In genomic region chr22:38609371-38609770, GRCh38 we compare ENCODE assay signal across 22 cellular contexts. TPM values are rescaled to one million over a fixed set of nuclear protein-coding genes. Genes with fewer than 3 reads are reported as not detected.
"Had no signal": no experiment of that assay in that cellular context is flagged by ENCODE, and none has a peak within 500 bp of the region (broad histone marks: within the 10 kb centered on the region; RNA-seq: fewer than 3 reads in every experiment).

No MANE protein-coding gene starts in this region.

- H3K4me1 Mint-ChIP-seq: naive thymus-derived CD4-positive, alpha-beta T cell; stimulated activated naive B cell treated with anti-CD40 and anti-IgM and Interleukin-4, amounts not matched to agents 10 μg/mL and 1 μg/mL and 100 μg/mL, for 72 hours had no signal

- ATAC-seq: activated CD8-positive, alpha-beta T cell treated with anti-CD3 and anti-CD28 coated beads for 36 hours; body of pancreas; naive thymus-derived CD4-positive, alpha-beta T cell; pancreas; stimulated activated naive B cell treated with anti-CD40 and anti-IgM and Interleukin-4, amounts not matched to agents 10 μg/mL and 1 μg/mL and 100 μg/mL, for 72 hours had no signal

- H3K36me3 ChIP-seq: left ventricle myocardium inferior, pancreas, sigmoid colon, spleen, thyroid gland had no signal

- H3K4me1 ChIP-seq: body of pancreas, pancreas, spleen, thyroid gland had no signal

- H3K27ac Mint-ChIP-seq: activated CD8-positive, alpha-beta T cell treated with anti-CD3 and anti-CD28 coated beads for 36 hours; activated naive CD4-positive, alpha-beta T cell treated with anti-CD3 and anti-CD28 coated beads for 36 hours; activated T-helper 2 cell treated with anti-CD3 and anti-CD28 coated beads, Interferon-gamma antibody, Interleukin-2, Interleukin-4, amounts not matched to agents 10 μg/mL and 5 μg/mL and 100 μg/mL, durations not matched to agents 14 hours and 24 hours and 36 hours; stimulated activated naive B cell treated with anti-CD40 and anti-IgM and Interleukin-4, amounts not matched to agents 10 μg/mL and 1 μg/mL and 100 μg/mL, for 72 hours had no signal

- H3K9me3 Mint-ChIP-seq: activated CD8-positive, alpha-beta T cell treated with anti-CD3 and anti-CD28 coated beads for 36 hours; activated naive CD4-positive, alpha-beta T cell treated with anti-CD3 and anti-CD28 coated beads for 36 hours; activated T-helper 2 cell treated with anti-CD3 and anti-CD28 coated beads, Interferon-gamma antibody, Interleukin-2, Interleukin-4, amounts not matched to agents 10 μg/mL and 5 μg/mL and 100 μg/mL, durations not matched to agents 14 hours and 24 hours and 36 hours; naive thymus-derived CD4-positive, alpha-beta T cell had no signal

- H3K4me3 Mint-ChIP-seq: activated CD8-positive, alpha-beta T cell treated with anti-CD3 and anti-CD28 coated beads for 36 hours; activated naive CD4-positive, alpha-beta T cell treated with anti-CD3 and anti-CD28 coated beads for 36 hours; naive thymus-derived CD4-positive, alpha-beta T cell; stimulated activated naive B cell treated with anti-CD40 and anti-IgM and Interleukin-4, amounts not matched to agents 10 μg/mL and 1 μg/mL and 100 μg/mL, for 72 hours had no signal

- H3K27ac ChIP-seq: body of pancreas, coronary artery, left ventricle myocardium inferior, pancreas, sigmoid colon, spleen, thyroid gland had no signal

- H3K27me3 ChIP-seq: body of pancreas, pancreas, sigmoid colon, thyroid gland had no signal

- H3K9me3 ChIP-seq: body of pancreas, left ventricle myocardium inferior, pancreas, sigmoid colon, spleen, thyroid gland had no signal

- H3K4me3 ChIP-seq: body of pancreas, coronary artery, left ventricle myocardium inferior, pancreas, sigmoid colon, spleen, thyroid gland had no signal

- H3K36me3 Mint-ChIP-seq: naive thymus-derived CD4-positive, alpha-beta T cell; stimulated activated naive B cell treated with anti-CD40 and anti-IgM and Interleukin-4, amounts not matched to agents 10 μg/mL and 1 μg/mL and 100 μg/mL, for 72 hours had no signal

- DNase-seq: activated CD4-positive, alpha-beta T cell treated with anti-CD3 and anti-CD28 coated beads for 48 hours; activated CD4-positive, CD25-positive, alpha-beta regulatory T cell; activated CD8-positive, alpha-beta T cell treated with anti-CD3 and anti-CD28 coated beads for 36 hours; activated naive CD4-positive, alpha-beta T cell treated with anti-CD3 and anti-CD28 coated beads for 36 hours; activated T-cell treated with anti-CD3 and anti-CD28 coated beads, Interleukin-2, amount 50 U/mL, for 1 hour; body of pancreas; central memory CD4-positive, alpha-beta T cell; erythroblast; foreskin melanocyte; left ventricle myocardium inferior; mammary epithelial cell; naive thymus-derived CD4-positive, alpha-beta T cell; sigmoid colon; spleen; stimulated activated naive B cell treated with anti-CD40 and anti-IgM and Interleukin-4, amounts not matched to agents 10 μg/mL and 1 μg/mL and 100 μg/mL, for 72 hours; T-helper 1 cell; T-helper 9 cell; thyroid gland had no signal

RNA-seq across cellular contexts. Expression of gene FAM227A, which starts 46.8 kb away (rescaled TPM):
- total RNA-seq: mononuclear cell had no signal
- polyA plus RNA-seq: naive thymus-derived CD4-positive, alpha-beta T cell had no signal
